Comparison of ENCODE assay signal across 17 cellular contexts in the genomic region with DNA sequence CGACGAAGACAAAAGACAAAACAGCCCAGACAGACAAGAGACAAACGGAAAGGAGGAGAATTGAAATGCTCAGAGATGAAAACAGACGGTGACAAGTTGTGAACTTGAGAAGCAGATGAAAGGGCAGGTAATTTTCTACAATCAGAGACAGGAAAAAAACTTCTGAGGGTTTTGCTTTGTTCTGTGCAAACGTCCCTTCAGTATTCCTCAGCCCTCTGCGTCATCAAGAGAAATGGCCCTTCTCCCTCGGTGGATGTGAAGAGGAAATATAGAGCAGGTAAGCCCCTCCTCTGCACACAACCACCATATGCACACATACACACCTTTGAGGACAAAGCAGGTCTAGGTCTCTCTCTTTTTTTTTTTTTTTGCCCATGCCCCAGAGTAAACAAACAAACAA.
"Had no signal": no experiment of that assay in that cellular context is flagged by ENCODE, and none has a peak within 500 bp of the region (broad histone marks: within the 10 kb centered on the region; RNA-seq: fewer than 3 reads in every experiment).

No MANE protein-coding gene starts in this region.

- ATAC-seq: esophagus mucosa; heart right ventricle; stimulated activated effector memory CD8-positive, alpha-beta T cell treated with anti-CD3 and anti-CD28 coated beads, Interleukin-12 subunit alpha, Interleukin-12 subunit beta, amount 100 ng/mL, for 72 hours; stimulated activated naive CD8-positive, alpha-beta T cell treated with anti-CD3 and anti-CD28 coated beads, Interleukin-15, Interleukin-2, amounts not matched to agents 100 U/mL and 50 U/mL, for 24 hours had no signal

- H3K27me3 ChIP-seq: ovary, right atrium auricular region, sigmoid colon, upper lobe of left lung, uterus had no signal

- H3K27ac Mint-ChIP-seq: naive B cell; stimulated activated effector memory CD8-positive, alpha-beta T cell treated with anti-CD3 and anti-CD28 coated beads, Interleukin-12 subunit alpha, Interleukin-12 subunit beta, amount 100 ng/mL, for 72 hours had no signal

- H3K4me1 ChIP-seq: tibial artery, uterus had no signal

- DNase-seq: effector memory CD4-positive, alpha-beta T cell; heart right ventricle; hypothalamus; kidney glomerular epithelial cell; mesendoderm; naive B cell; nucleus accumbens; ovary; sigmoid colon; stimulated activated naive CD8-positive, alpha-beta T cell treated with anti-CD3 and anti-CD28 coated beads, Interleukin-15, Interleukin-2, amounts not matched to agents 100 U/mL and 50 U/mL, for 24 hours; upper lobe of left lung; uterus had no signal

- H3K9me3 ChIP-seq: ovary, right atrium auricular region, sigmoid colon, tibial artery, upper lobe of left lung, uterus had no signal

- H3K36me3 Mint-ChIP-seq: stimulated activated effector memory CD8-positive, alpha-beta T cell treated with anti-CD3 and anti-CD28 coated beads, Interleukin-12 subunit alpha, Interleukin-12 subunit beta, amount 100 ng/mL, for 72 hours had no signal

- H3K36me3 ChIP-seq: heart right ventricle, ovary, right atrium auricular region, sigmoid colon, tibial artery, upper lobe of left lung, uterus had no signal

- H3K9me3 Mint-ChIP-seq: stimulated activated effector memory CD8-positive, alpha-beta T cell treated with anti-CD3 and anti-CD28 coated beads, Interleukin-12 subunit alpha, Interleukin-12 subunit beta, amount 100 ng/mL, for 72 hours had no signal

- H3K4me3 Mint-ChIP-seq: naive B cell; stimulated activated effector memory CD8-positive, alpha-beta T cell treated with anti-CD3 and anti-CD28 coated beads, Interleukin-12 subunit alpha, Interleukin-12 subunit beta, amount 100 ng/mL, for 72 hours had no signal

- H3K27ac ChIP-seq: heart right ventricle, ovary, right atrium auricular region, sigmoid colon, skin epidermis, tibial artery, upper lobe of left lung, uterus had no signal

- H3K4me3 ChIP-seq: heart right ventricle, ovary, right atrium auricular region, sigmoid colon, skin epidermis, tibial artery, upper lobe of left lung, uterus had no signal
